15 cellular contexts compared by ENCODE assay signal in the genomic region with DNA sequence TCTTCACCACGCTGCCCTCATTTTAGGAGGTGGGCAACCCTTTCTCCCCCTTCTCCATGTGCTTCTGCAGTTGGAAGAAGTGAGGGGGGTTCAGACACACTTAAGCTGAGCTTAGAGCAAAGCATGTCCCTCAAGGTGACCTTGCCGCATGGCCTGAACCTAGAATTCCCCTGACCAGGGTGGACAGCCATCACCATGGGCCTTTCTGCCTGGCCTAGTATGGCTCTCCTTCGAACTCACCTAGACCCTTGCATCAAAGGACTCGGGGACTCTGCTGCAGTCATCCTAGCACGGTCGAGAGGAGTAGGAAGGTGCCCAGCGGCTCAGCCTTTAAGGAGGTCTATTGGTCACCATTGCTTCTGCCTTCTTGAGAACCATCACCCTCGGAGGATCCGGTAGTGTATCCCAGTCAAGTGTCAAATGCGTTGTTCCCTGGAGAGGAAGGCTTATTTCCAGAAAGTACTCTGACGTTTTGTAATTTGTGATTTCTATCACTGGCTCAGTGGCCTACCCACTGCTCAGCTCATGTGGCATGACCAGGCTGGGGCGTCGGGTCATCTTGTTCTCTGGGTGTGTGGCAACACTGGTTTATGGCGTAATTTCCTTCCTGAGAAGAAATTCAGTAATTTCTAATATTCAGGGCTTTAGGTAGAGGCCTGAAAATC. TPM values are rescaled to one million over a fixed set of nuclear protein-coding genes. Genes with fewer than 3 reads are reported as not detected.
DNase-seq lines count a peak whose midpoint lies in the region; ATAC-seq, FAIRE-seq and TF ChIP-seq lines count a peak whose summit lies in the region.
"Had no signal": no experiment of that assay in that cellular context is flagged by ENCODE, and none has a peak within 500 bp of the region (broad histone marks: within the 10 kb centered on the region; RNA-seq: fewer than 3 reads in every experiment).

A gene (minus strand): TSS at position 424 of the 665 bp plus-strand sequence. CDS start 62,576 bp downstream, outside the sequence.

- intact Hi-C loops in testis (cut with DNase I; ENCODE audit: low total_unique reads), result no loop called here

- DNase-seq in MV-4-11 (lab: John Stamatoyannopoulos, UW) (peak; percentile 85), cardiac fibroblast (ENCODE audit: low read depth in 2 of 2) (peak; percentile 66 to 68), left lobe of liver (ENCODE audit: low spot score) (peak; percentile 85), testis (peak; percentile 38), caudate nucleus (lab: John Stamatoyannopoulos, UW) (no peak), chondrocyte (ENCODE audit: low spot score) (no peak), HTR-8/SVneo (ENCODE audit: insufficient read length, low spot score) (no peak), middle frontal gyrus (ENCODE audit: extremely low spot score, low spot score) (no peak)
- DNase-seq: activated CD8-positive, alpha-beta memory T cell treated with anti-CD3 and anti-CD28 coated beads, Interleukin-2, amount 50 U/mL, for 4 hours; activated naive CD8-positive, alpha-beta T cell treated with anti-CD3 and anti-CD28 coated beads, Interleukin-2, amount 50 U/mL, for 24 hours; effector CD8-positive, alpha-beta T cell; MG63; NCI-H345; RPMI8226 had no signal

- no peaks in the 10 kb centered on the region for H3K4me1 Mint-ChIP-seq in chondrocyte (ENCODE audit: low read depth)

- H3K27ac Mint-ChIP-seq in chondrocyte (ENCODE audit: unreplicated experiment), result no peak within 1 kb of the TSS

- FAIRE-seq in HTR-8/SVneo (lab: Jason Lieb, UNC), result no peak
- FAIRE-seq: TTC549 had no signal

- H3K9me3 Mint-ChIP-seq in chondrocyte (ENCODE audit: low read depth), result no peaks in the 10 kb centered on the region
- H3K9me3 Mint-ChIP-seq: activated naive CD8-positive, alpha-beta T cell treated with anti-CD3 and anti-CD28 coated beads, Interleukin-2, amount 50 U/mL, for 24 hours had no signal

- H3K27me3 Mint-ChIP-seq in chondrocyte (ENCODE audit: low read depth), result no peaks in the 10 kb centered on the region

- H3K4me3 ChIP-seq in cardiac fibroblast (replicated peaks in 1 of 2; ENCODE audit: low read depth in 2 of 2, low read length in 2 of 2), result no peak within 1 kb of the TSS
- no peak within 1 kb of the TSS for H3K4me3 ChIP-seq in testis
- H3K4me3 ChIP-seq: MG63 had no signal

- peaks cover 3% of the 10 kb centered on the region for H3K36me3 Mint-ChIP-seq in chondrocyte (ENCODE audit: low read depth)

- TF ChIP-seq POLR2A in testis (IDR thresholded peaks at IDR 0.05), result no peak

- peak within 1 kb of the TSS in 1 of 2 donors; percentile 33 for H3K27ac ChIP-seq in testis
- H3K27ac ChIP-seq in caudate nucleus (ENCODE audit: low read depth, low read length), result no peak within 1 kb of the TSS

- no peaks in the 10 kb centered on the region for H3K4me1 ChIP-seq in testis

- H3K27me3 ChIP-seq in testis, result no peaks in the 10 kb centered on the region
- H3K27me3 ChIP-seq: MG63 had no signal

- TF ChIP-seq CTCF in cardiac fibroblast (IDR thresholded peaks at IDR 0.05; ENCODE audit: low read depth, low read length) (no peak), testis (IDR thresholded peaks at IDR 0.05) (no peak), chondrocyte (IDR thresholded peaks at IDR 0.05) (no peak)

- no peaks in the 10 kb centered on the region for H3K9me3 ChIP-seq in testis
- H3K9me3 ChIP-seq: MG63 had no signal

- no peak within 1 kb of the TSS for H3K4me3 Mint-ChIP-seq in chondrocyte (ENCODE audit: unreplicated experiment)
- H3K4me3 Mint-ChIP-seq: activated naive CD8-positive, alpha-beta T cell treated with anti-CD3 and anti-CD28 coated beads, Interleukin-2, amount 50 U/mL, for 24 hours had no signal

- H3K36me3 ChIP-seq in testis (ENCODE audit: low read depth, missing control alignments), result no peaks in the 10 kb centered on the region

- peak; percentile 65 for ATAC-seq in left lobe of liver
- ATAC-seq: activated naive CD8-positive, alpha-beta T cell treated with anti-CD3 and anti-CD28 coated beads, Interleukin-2, amount 50 U/mL, for 24 hours had no signal

- 93 to 95% methylated on average over 13 to 14 of the region's 14 CpGs for WGBS in testis, 2 donors

RNA-seq across cellular contexts. Expression of the gene that starts here (rescaled TPM):
- total RNA-seq in left lobe of liver, result 2.0 TPM
- 10 to 100 TPM; 12.4 to 16.7 TPM for total RNA-seq in testis
- 7.3 TPM for polyA plus RNA-seq in testis (ENCODE audit: insufficient read depth, low read depth, low replicate concordance)
- total RNA-seq in chondrocyte, result 0.32 to 0.70 TPM (median 0.38 TPM) in 3 replicates

Comparison
In these comparisons a context has a peak if more than half of its experiments do, and no peak if none do; other contexts are left out.
1. DNase-seq: peak in MV-4-11 (single experiment), cardiac fibroblast (2 of 2), left lobe of liver (single experiment) and testis (single experiment); none in caudate nucleus (0 of 61), chondrocyte (single experiment), HTR-8/SVneo (single experiment) and middle frontal gyrus (single experiment).